8 cellular contexts compared by ENCODE assay signal in genomic region chr12:1804545-1805332, GRCh38. TPM values are rescaled to one million over a fixed set of nuclear protein-coding genes. Genes with fewer than 3 reads are reported as not detected.
A peak's percentile ranks its signal among the peaks of the same experiment; 100 is the strongest.
DNase-seq lines count a peak whose midpoint lies in the region; ATAC-seq and TF ChIP-seq lines count a peak whose summit lies in the region.

No MANE protein-coding gene starts in this region.

- TF ChIP-seq POLR2A in suprapubic skin (IDR thresholded peaks at IDR 0.05), result no peak

- TF ChIP-seq EP300 in suprapubic skin (IDR thresholded peaks at IDR 0.05), result no peak

- TF ChIP-seq CTCF in fibroblast of the aortic adventitia (IDR thresholded peaks at IDR 0.05; ENCODE audit: insufficient read depth, low read length), result no peak
- TF ChIP-seq CTCF in suprapubic skin (IDR thresholded peaks at IDR 0.05), result no peak

- ATAC-seq in GM21786 (IDR thresholded peaks at IDR 0.05; ENCODE audit: unreplicated experiment), result peak; percentile 93

- 56% methylated on average over 22 of the region's 25 CpGs for WGBS in suprapubic skin

- H3K36me3 ChIP-seq in suprapubic skin, result no peaks in the 10 kb centered on the region

- DNase-seq in DMS53 treated with DMSO at 0.1 percent for 48 hours (lab: John Stamatoyannopoulos, UW; ENCODE audit: unreplicated experiment) (peak; percentile 96), LHCN-M2 (ENCODE audit: low read depth) (peak; percentile 82), RPMI8226 (peak; percentile 88), fibroblast of the aortic adventitia (ENCODE audit: low read depth) (peak; percentile 90), occipital lobe (lab: John Stamatoyannopoulos, UW) (peak; percentile 85), suprapubic skin (ENCODE audit: low spot score in 2 of 2) (peak; percentile 93 to 96)
- DNase-seq in activated T-helper 1 cell treated with anti-CD3 and anti-CD28 coated beads, Interleukin-2, amount 50 U/mL, for 16 hours (ENCODE audit: low read depth in 1 of 2, low spot score in 1 of 2), result peak; percentile 65 to 73

- no peaks in the 10 kb centered on the region for H3K27me3 ChIP-seq in suprapubic skin

- no peak overlapping the region for H3K4me3 ChIP-seq in fibroblast of the aortic adventitia (ENCODE audit: low read depth, low read length)
- H3K4me3 ChIP-seq in suprapubic skin, result no peak overlapping the region

- H3K4me1 ChIP-seq in suprapubic skin, result peaks cover 20% of the 10 kb centered on the region

- H3K9me3 ChIP-seq in suprapubic skin, result no peaks in the 10 kb centered on the region

- no peak overlapping the region for H3K27ac ChIP-seq in suprapubic skin

RNA-seq across cellular contexts. Expression of gene LRTM2, which starts 15.6 kb away (rescaled TPM):
- total RNA-seq in LHCN-M2 (2014; rRNA removed) (not detected in 2 replicates), fibroblast of the aortic adventitia (ENCODE audit: low replicate concordance) (not detected in 2 replicates), occipital lobe (4.5 TPM), suprapubic skin (under 1 TPM in 1 of 4 donors, not detected in 3; 0.26 TPM)
- not detected for polyA plus RNA-seq in LHCN-M2 (2012)
